Comparison of ENCODE assay signal across 12 cellular contexts in genomic region chr22:42752230-42752746, GRCh38. TPM values are rescaled to one million over a fixed set of nuclear protein-coding genes. Genes with fewer than 3 reads are reported as not detected.
DNase-seq lines count a peak whose midpoint lies in the region; ATAC-seq and TF ChIP-seq lines count a peak whose summit lies in the region.
"Had no signal": no experiment of that assay in that cellular context is flagged by ENCODE, and none has a peak within 500 bp of the region (broad histone marks: within the 10 kb centered on the region; RNA-seq: fewer than 3 reads in every experiment).

No MANE protein-coding gene starts in this region.

- TF ChIP-seq CTCF in GM13976 (IDR thresholded peaks at IDR 0.05; ENCODE audit: borderline replicate concordance, control extremely low read depth, extremely low read depth, insufficient read depth, missing control alignments) = no peak
- TF ChIP-seq CTCF in adrenal gland (IDR thresholded peaks at IDR 0.05) = no peak
- TF ChIP-seq CTCF in activated CD8-positive, alpha-beta T cell treated with anti-CD3 and anti-CD28 coated beads for 36 hours (IDR thresholded peaks at IDR 0.05) = no peak

- H3K9ac ChIP-seq in muscle layer of colon (ENCODE audit: low read length) = no peak overlapping the region

- in situ Hi-C loops in GM13976 (cut with MboI; ENCODE audit: low sequenced_read_pairs, unreplicated experiment) = no loop called here

- peak; percentile 52 for DNase-seq in GM13976 (ENCODE audit: low spot score)
- no peak for DNase-seq in adrenal gland
- DNase-seq in NCI-H2227 treated with DMSO at 0.1 percent for 48 hours (lab: John Stamatoyannopoulos, UW) = no peak
- no peak for DNase-seq in NCI-H187 (lab: John Stamatoyannopoulos, UW)
- DNase-seq in activated CD8-positive, alpha-beta T cell treated with anti-CD3 and anti-CD28 coated beads for 36 hours = no peak
- DNase-seq in effector CD8-positive, alpha-beta T cell (lab: John Stamatoyannopoulos, UW) = no peak
- DNase-seq: BE2C; kidney; stimulated activated CD4-positive, alpha-beta T cell treated with anti-CD3 and anti-CD28 coated beads, Interleukin-12 subunit alpha, Interleukin-12 subunit beta, amount 100 ng/mL, for 4 hours had no signal

- H3K4me1 ChIP-seq in adrenal gland (replicated peaks in 1 of 2) = peaks cover 0 to 12% of the 10 kb centered on the region in 2 donors
- peaks cover 4% of the 10 kb centered on the region for H3K4me1 ChIP-seq in muscle layer of colon (ENCODE audit: insufficient read depth, low read length)
- H3K4me1 ChIP-seq: BE2C had no signal

- no peaks in the 10 kb centered on the region for H3K9me3 Mint-ChIP-seq in activated CD8-positive, alpha-beta T cell treated with anti-CD3 and anti-CD28 coated beads for 36 hours
- H3K9me3 Mint-ChIP-seq: natural killer cell treated with Interleukin-12 subunit alpha and Interleukin-12 subunit beta and Interleukin-15 and Interleukin-18, amount 100 ng/mL, for 72 hours had no signal

- ATAC-seq in activated CD8-positive, alpha-beta T cell treated with anti-CD3 and anti-CD28 coated beads for 36 hours = no peak
- ATAC-seq: natural killer cell treated with Interleukin-12 subunit alpha and Interleukin-12 subunit beta and Interleukin-15 and Interleukin-18, amount 100 ng/mL, for 72 hours had no signal

- no peak for TF ChIP-seq POLR2A in adrenal gland (IDR thresholded peaks at IDR 0.05)

- H3K36me3 Mint-ChIP-seq in activated CD8-positive, alpha-beta T cell treated with anti-CD3 and anti-CD28 coated beads for 36 hours (ENCODE audit: low read depth) = no peaks in the 10 kb centered on the region
- H3K36me3 Mint-ChIP-seq: natural killer cell treated with Interleukin-12 subunit alpha and Interleukin-12 subunit beta and Interleukin-15 and Interleukin-18, amount 100 ng/mL, for 72 hours had no signal

- POLR2A ChIA-PET in activated CD8-positive, alpha-beta T cell treated with anti-CD3 and anti-CD28 coated beads for 36 hours (lab: Charles Lee) = no interaction called here

- WGBS in adrenal gland, 4 donors = 46 to 57% (median 53%) methylated on average over 11 to 12 of the region's 12 CpGs

- H3K4me1 Mint-ChIP-seq in activated CD8-positive, alpha-beta T cell treated with anti-CD3 and anti-CD28 coated beads for 36 hours (ENCODE audit: low read depth) = no peaks in the 10 kb centered on the region

- H3K9me3 ChIP-seq in adrenal gland (replicated peaks in 1 of 3) = no peaks in the 10 kb centered on the region
- no peaks in the 10 kb centered on the region for H3K9me3 ChIP-seq in muscle layer of colon (ENCODE audit: low read length)
- H3K9me3 ChIP-seq: BE2C had no signal

- intact Hi-C loops in adrenal gland (cut with DNase I) = no loop called here
- intact Hi-C loops in activated CD8-positive, alpha-beta T cell treated with anti-CD3 and anti-CD28 coated beads for 36 hours (cut with micrococcal nuclease) = no loop called here

- H3K27ac ChIP-seq in adrenal gland = peak overlapping the region; percentile 42 to 87 (median 54)
- H3K27ac ChIP-seq in muscle layer of colon (ENCODE audit: low read depth, low read length) = peak overlapping the region; percentile 13
- H3K27ac ChIP-seq in temporal lobe (ENCODE audit: low read depth, low read length) = peak overlapping the region; percentile 27

- CTCF ChIA-PET in activated CD8-positive, alpha-beta T cell treated with anti-CD3 and anti-CD28 coated beads for 36 hours (lab: Charles Lee) = no interaction called here

- H3K27me3 ChIP-seq in adrenal gland (no peaks in the 10 kb centered on the region), muscle layer of colon (ENCODE audit: control insufficient read depth in 1 of 2, insufficient read depth in 2 of 2, low read length in 2 of 2) (no peaks in the 10 kb centered on the region)
- H3K27me3 ChIP-seq: BE2C had no signal

- no peak overlapping the region for H3K4me3 Mint-ChIP-seq in activated CD8-positive, alpha-beta T cell treated with anti-CD3 and anti-CD28 coated beads for 36 hours
- H3K4me3 Mint-ChIP-seq: natural killer cell treated with Interleukin-12 subunit alpha and Interleukin-12 subunit beta and Interleukin-15 and Interleukin-18, amount 100 ng/mL, for 72 hours had no signal

- H3K27ac Mint-ChIP-seq in activated CD8-positive, alpha-beta T cell treated with anti-CD3 and anti-CD28 coated beads for 36 hours = no peak overlapping the region
- H3K27ac Mint-ChIP-seq: natural killer cell treated with Interleukin-12 subunit alpha and Interleukin-12 subunit beta and Interleukin-15 and Interleukin-18, amount 100 ng/mL, for 72 hours had no signal

- H3K4me3 ChIP-seq in adrenal gland (no peak overlapping the region), muscle layer of colon (ENCODE audit: low read depth in 1 of 2, low read length in 2 of 2) (no peak overlapping the region)

- H3K36me3 ChIP-seq in adrenal gland (replicated peaks in 1 of 2) = no peaks in the 10 kb centered on the region
- no peaks in the 10 kb centered on the region for H3K36me3 ChIP-seq in muscle layer of colon (ENCODE audit: insufficient read depth, low read length)
- H3K36me3 ChIP-seq: BE2C had no signal

- H3K27me3 Mint-ChIP-seq in activated CD8-positive, alpha-beta T cell treated with anti-CD3 and anti-CD28 coated beads for 36 hours = no peaks in the 10 kb centered on the region
- H3K27me3 Mint-ChIP-seq: natural killer cell treated with Interleukin-12 subunit alpha and Interleukin-12 subunit beta and Interleukin-15 and Interleukin-18, amount 100 ng/mL, for 72 hours had no signal

RNA-seq across cellular contexts. Expression of gene A4GALT, which starts 31.6 kb away (rescaled TPM):
- total RNA-seq in adrenal gland (10 to 100 TPM in 7 of 8 donors, 1 to 10 TPM in 1; 2.7 to 29.8 (median 18.2) TPM), temporal lobe (0.49 TPM)
- polyA plus RNA-seq in adrenal gland = 10 to 100 TPM in 2 of 3 donors, 1 to 10 TPM in 1; 4.2 to 21.5 (median 17.8) TPM
- total RNA-seq in activated CD8-positive, alpha-beta T cell treated with anti-CD3 and anti-CD28 coated beads for 36 hours = under 1 TPM; 0.20 to 0.38 TPM
